ENCODE assay signal across 21 cellular contexts in the genomic region with DNA sequence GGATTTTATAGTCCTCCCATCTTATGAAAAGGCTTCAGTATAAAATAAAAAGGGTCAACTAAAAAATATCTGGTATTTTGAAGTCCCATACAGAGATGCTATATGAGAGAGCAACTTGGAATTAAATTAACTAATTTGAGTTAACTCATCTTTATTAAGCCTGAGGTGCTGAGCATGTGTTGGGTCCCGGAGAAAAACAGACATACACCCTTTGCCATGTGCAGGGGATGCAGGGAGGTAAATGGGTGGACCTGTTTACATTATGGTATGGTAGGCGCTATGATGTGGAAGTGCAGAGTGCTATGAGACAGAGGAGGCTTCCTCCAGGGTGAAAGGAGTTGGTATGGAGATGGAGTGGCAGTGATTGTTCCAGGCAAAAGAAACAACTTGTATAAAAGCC.
DNase-seq lines count a peak whose midpoint lies in the region; ATAC-seq and TF ChIP-seq lines count a peak whose summit lies in the region.
"Had no signal": no experiment of that assay in that cellular context is flagged by ENCODE, and none has a peak within 500 bp of the region (broad histone marks: within the 10 kb centered on the region; RNA-seq: fewer than 3 reads in every experiment).

No MANE protein-coding gene starts in this region.

- H3K9me3 Mint-ChIP-seq in activated naive CD4-positive, alpha-beta T cell treated with anti-CD3 and anti-CD28 coated beads, Interleukin-2, amount 10 ng/mL, durations not matched to agents 7 days and 5 days = no peaks in the 10 kb centered on the region
- H3K9me3 Mint-ChIP-seq in activated naive CD4-positive, alpha-beta T cell treated with anti-CD3 and anti-CD28 coated beads for 36 hours = no peaks in the 10 kb centered on the region

- 81% methylated on average over 2 of the region's 2 CpGs for WGBS in mesenchymal stem cell
- 89 to 98% methylated on average over 2 of the region's 2 CpGs for WGBS in testis, 2 donors

- CTCF ChIA-PET in activated naive CD4-positive, alpha-beta T cell treated with anti-CD3 and anti-CD28 coated beads, Interleukin-2, amount 10 ng/mL, durations not matched to agents 7 days and 5 days (lab: Charles Lee) = interaction anchor here (1.6 to 3.1 kb wide), 2 partner anchors 118 to 1220 kb away, joined by 3 to 13 read pairs; no protein-coding TSS in a partner anchor
- CTCF ChIA-PET in activated naive CD4-positive, alpha-beta T cell treated with anti-CD3 and anti-CD28 coated beads for 36 hours (lab: Charles Lee) = interaction anchor here (1.5 kb wide), 1 partner anchor 118 kb away, joined by 5 read pairs; no protein-coding TSS in a partner anchor

- peak overlapping the region; percentile 62 to 95 for H3K18ac ChIP-seq in mesenchymal stem cell (ENCODE audit: low read depth in 1 of 2, low read length in 2 of 2)

- peak overlapping the region; percentile 60 for H4K8ac ChIP-seq in mesenchymal stem cell (ENCODE audit: low read length)

- no peak overlapping the region for H3K4me3 Mint-ChIP-seq in activated naive CD4-positive, alpha-beta T cell treated with anti-CD3 and anti-CD28 coated beads, Interleukin-2, amount 10 ng/mL, durations not matched to agents 7 days and 5 days
- H3K4me3 Mint-ChIP-seq in activated naive CD4-positive, alpha-beta T cell treated with anti-CD3 and anti-CD28 coated beads for 36 hours = no peak overlapping the region

- H3K79me1 ChIP-seq in mesenchymal stem cell (replicated peaks; ENCODE audit: low read length, poor library complexity, severe bottlenecking) = peaks cover 2% of the 10 kb centered on the region

- H3K27me3 ChIP-seq in SJCRH30 = no peaks in the 10 kb centered on the region
- no peaks in the 10 kb centered on the region for H3K27me3 ChIP-seq in mesenchymal stem cell (ENCODE audit: control insufficient read depth in 1 of 2, insufficient read depth in 1 of 2, low read length in 2 of 2)
- H3K27me3 ChIP-seq in testis = no peaks in the 10 kb centered on the region

- ATAC-seq in GM19035 (IDR thresholded peaks at IDR 0.05; ENCODE audit: unreplicated experiment) = no peak

- peaks cover 40% of the 10 kb centered on the region for H3K4me1 Mint-ChIP-seq in activated naive CD4-positive, alpha-beta T cell treated with anti-CD3 and anti-CD28 coated beads, Interleukin-2, amount 10 ng/mL, durations not matched to agents 7 days and 5 days
- H3K4me1 Mint-ChIP-seq in activated naive CD4-positive, alpha-beta T cell treated with anti-CD3 and anti-CD28 coated beads for 36 hours (ENCODE audit: low read depth) = peaks cover 42% of the 10 kb centered on the region

- no peak overlapping the region for H3K23ac ChIP-seq in mesenchymal stem cell (ENCODE audit: low read length in 2 of 2)

- H3K4me3 ChIP-seq in SJCRH30 (no peak overlapping the region), mesenchymal stem cell (ENCODE audit: insufficient read depth in 1 of 2, low read depth in 1 of 2, low read length in 2 of 2) (no peak overlapping the region), testis (no peak overlapping the region)

- H3K4me1 ChIP-seq in SJCRH30 = peaks cover 70% of the 10 kb centered on the region
- H3K4me1 ChIP-seq in mesenchymal stem cell (ENCODE audit: control insufficient read depth, insufficient read depth, low read depth, low read length) = peaks cover 5% of the 10 kb centered on the region
- peaks cover 66% of the 10 kb centered on the region for H3K4me1 ChIP-seq in testis

- no peak for TF ChIP-seq CTCF in testis (IDR thresholded peaks at IDR 0.05)

- H3K9me3 ChIP-seq in SJCRH30 (replicated peaks) (no peaks in the 10 kb centered on the region), mesenchymal stem cell (ENCODE audit: control insufficient read depth, low read length) (no peaks in the 10 kb centered on the region), testis (no peaks in the 10 kb centered on the region)

- H4K91ac ChIP-seq in mesenchymal stem cell (ENCODE audit: low read length) = peak overlapping the region; percentile 96

- H2BK5ac ChIP-seq in mesenchymal stem cell (ENCODE audit: low read depth, low read length, poor library complexity, severe bottlenecking) = no peak overlapping the region

- H2BK12ac ChIP-seq in mesenchymal stem cell (ENCODE audit: low read length in 2 of 2) = peak overlapping the region; percentile 99 to 100

- no peak overlapping the region for H2AK5ac ChIP-seq in mesenchymal stem cell (ENCODE audit: low read length, severe bottlenecking)

- peak overlapping the region; percentile 96; the same call in 1 of the 2 replicates for H3K27ac ChIP-seq in SJCRH30
- no peak overlapping the region for H3K27ac ChIP-seq in mesenchymal stem cell (ENCODE audit: low read length, poor library complexity, severe bottlenecking)
- peak overlapping the region; percentile 73 to 87 for H3K27ac ChIP-seq in testis
- H3K27ac ChIP-seq: C4-2B, HL-60, RWPE1 had no signal

- H2BK120ac ChIP-seq in mesenchymal stem cell (ENCODE audit: low read depth, low read length) = peak overlapping the region; percentile 77

- H3K9ac ChIP-seq in mesenchymal stem cell (ENCODE audit: low read length) = peak overlapping the region; percentile 84

- H3K27ac Mint-ChIP-seq in activated naive CD4-positive, alpha-beta T cell treated with anti-CD3 and anti-CD28 coated beads, Interleukin-2, amount 10 ng/mL, durations not matched to agents 7 days and 5 days = peak overlapping the region; percentile 1
- no peak overlapping the region for H3K27ac Mint-ChIP-seq in activated naive CD4-positive, alpha-beta T cell treated with anti-CD3 and anti-CD28 coated beads for 36 hours

- intact Hi-C loops in activated naive CD4-positive, alpha-beta T cell treated with anti-CD3 and anti-CD28 coated beads for 36 hours (cut with micrococcal nuclease) = loop anchor here (2.0 to 10.0 kb wide), 5 partner anchors 183 to 921 kb away; partner anchors contain the start of gene FIP1L1
- intact Hi-C loops in testis (cut with DNase I; ENCODE audit: low total_unique reads) = no loop called here

- peak overlapping the region; percentile 51 to 75 for H3K4ac ChIP-seq in mesenchymal stem cell (ENCODE audit: low read depth in 1 of 2, low read length in 2 of 2)

- DNase-seq in activated naive CD4-positive, alpha-beta T cell treated with anti-CD3 and anti-CD28 coated beads, Interleukin-2, amount 10 ng/mL, durations not matched to agents 7 days and 5 days = no peak
- no peak for DNase-seq in activated naive CD4-positive, alpha-beta T cell treated with anti-CD3 and anti-CD28 coated beads for 36 hours
- DNase-seq in SJCRH30 (no peak), mesenchymal stem cell (no peak), testis (no peak), SW 1271 (lab: John Stamatoyannopoulos, UW) (no peak), AG08395 (ENCODE audit: low spot score) (no peak)
- DNase-seq: DMS53; GF-D8; NCI-H1092 treated with DMSO at 0.1 percent for 48 hours; NCI-H146; NCI-H2029; NCI-H2227 treated with DMSO at 0.1 percent for 48 hours; NCI-H510A; NCI-H748 treated with DMSO at 0.1 percent for 48 hours; NK-92 treated with Interleukin-12 subunit alpha and Interleukin-12 subunit beta, amount 100 ng/mL, for 24 hours; SIG-M5 had no signal

- H3K14ac ChIP-seq in mesenchymal stem cell (ENCODE audit: low read length in 2 of 2) = no peak overlapping the region

- no peak overlapping the region for H2BK15ac ChIP-seq in mesenchymal stem cell (ENCODE audit: low read depth, poor library complexity, severe bottlenecking)

- H3K36me3 ChIP-seq in SJCRH30 = no peaks in the 10 kb centered on the region
- H3K36me3 ChIP-seq in mesenchymal stem cell (ENCODE audit: control insufficient read depth in 1 of 2, insufficient read depth in 2 of 2, low read depth in 1 of 2, low read length in 2 of 2) = no peaks in the 10 kb centered on the region
- H3K36me3 ChIP-seq in testis (ENCODE audit: low read depth, missing control alignments) = no peaks in the 10 kb centered on the region

- peaks cover 5% of the 10 kb centered on the region for H3K36me3 Mint-ChIP-seq in activated naive CD4-positive, alpha-beta T cell treated with anti-CD3 and anti-CD28 coated beads, Interleukin-2, amount 10 ng/mL, durations not matched to agents 7 days and 5 days
- H3K36me3 Mint-ChIP-seq in activated naive CD4-positive, alpha-beta T cell treated with anti-CD3 and anti-CD28 coated beads for 36 hours (ENCODE audit: low read depth) = peaks cover 3% of the 10 kb centered on the region

- H2AFZ ChIP-seq in mesenchymal stem cell (ENCODE audit: low read depth, low read length) = no peak overlapping the region

- no peak overlapping the region for H3K4me2 ChIP-seq in mesenchymal stem cell (ENCODE audit: low read length, poor library complexity, severe bottlenecking)

- H3K27me3 Mint-ChIP-seq in activated naive CD4-positive, alpha-beta T cell treated with anti-CD3 and anti-CD28 coated beads, Interleukin-2, amount 10 ng/mL, durations not matched to agents 7 days and 5 days = no peaks in the 10 kb centered on the region
- no peaks in the 10 kb centered on the region for H3K27me3 Mint-ChIP-seq in activated naive CD4-positive, alpha-beta T cell treated with anti-CD3 and anti-CD28 coated beads for 36 hours (ENCODE audit: low read depth)

- no peak for TF ChIP-seq POLR2A in testis (IDR thresholded peaks at IDR 0.05)
